Comparison of ENCODE assay signal across 24 cellular contexts in genomic region chr3:173639098-173639497, GRCh38.
"Had no signal": no experiment of that assay in that cellular context is flagged by ENCODE, and none has a peak within 500 bp of the region (broad histone marks: within the 10 kb centered on the region; RNA-seq: fewer than 3 reads in every experiment).

No MANE protein-coding gene starts in this region.

- H3K9me3 ChIP-seq: colonic mucosa, esophagus muscularis mucosa, heart right ventricle, mucosa of descending colon, prostate gland, testis, tibial artery had no signal

- H3K27me3 ChIP-seq: colonic mucosa, esophagus muscularis mucosa, heart right ventricle, spleen, testis, tibial artery had no signal

- H3K36me3 ChIP-seq: colonic mucosa, esophagus muscularis mucosa, heart right ventricle, prostate gland, spleen, tibial artery had no signal

- H3K27ac ChIP-seq: colonic mucosa, esophagus muscularis mucosa, heart right ventricle, prostate gland, skin epidermis, spleen, testis, tibial artery had no signal

- DNase-seq: colonic mucosa; effector CD8-positive, alpha-beta T cell; foreskin melanocyte; glutamatergic neuron; heart right ventricle; hippocampal formation; immature natural killer cell; islet precursor cell; kidney glomerular epithelial cell; mesenchymal stem cell; mucosa of descending colon; naive thymus-derived CD4-positive, alpha-beta T cell; nucleus accumbens; right cardiac atrium; spleen; stimulated activated CD4-positive, alpha-beta T cell treated with anti-CD3 and anti-CD28 coated beads, Interleukin-4, amount 100 ng/mL, for 4 hours; stimulated activated naive CD8-positive, alpha-beta T cell treated with anti-CD3 and anti-CD28 coated beads, Interleukin-15, Interleukin-2, amounts not matched to agents 100 U/mL and 50 U/mL, for 24 hours; testis; tibial artery had no signal

- ATAC-seq: mucosa of descending colon; naive thymus-derived CD4-positive, alpha-beta T cell; right cardiac atrium; stimulated activated memory B cell treated with anti-CD40 and anti-IgM and Interleukin-4, amounts not matched to agents 10 μg/mL and 1 μg/mL and 100 μg/mL, for 72 hours; stimulated activated naive CD8-positive, alpha-beta T cell treated with anti-CD3 and anti-CD28 coated beads, Interleukin-15, Interleukin-2, amounts not matched to agents 100 U/mL and 50 U/mL, for 24 hours had no signal

- H3K4me3 ChIP-seq: colonic mucosa, esophagus muscularis mucosa, heart right ventricle, lung, mucosa of descending colon, prostate gland, skin epidermis, spleen, testis, tibial artery had no signal

- H3K4me1 ChIP-seq: colonic mucosa, heart right ventricle, prostate gland, spleen, testis had no signal
